3 cellular contexts compared by ENCODE assay signal in the genomic region with DNA sequence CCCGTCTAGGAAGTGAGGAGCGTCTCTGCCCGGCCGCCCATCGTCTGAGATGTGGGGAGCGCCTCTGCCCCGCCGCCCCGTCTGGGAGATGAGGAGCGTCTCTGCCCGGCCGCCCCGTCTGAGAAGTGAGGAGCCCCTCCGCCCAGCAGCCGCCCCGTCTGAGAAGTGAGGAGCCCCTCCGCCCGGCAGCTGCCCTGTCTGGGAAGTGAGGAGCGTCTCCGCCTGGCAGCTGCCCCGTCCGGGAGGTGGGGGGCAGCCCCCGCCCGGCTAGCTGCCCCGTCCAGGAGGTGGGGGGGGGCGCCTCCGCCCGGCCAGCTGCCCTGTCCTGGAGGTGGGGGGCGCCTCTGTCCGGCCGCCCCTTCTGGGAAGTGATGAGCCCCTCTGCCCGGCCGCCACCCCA. TPM values are rescaled to one million over a fixed set of nuclear protein-coding genes. Genes with fewer than 3 reads are reported as not detected.
"Had no signal": no experiment of that assay in that cellular context is flagged by ENCODE, and none has a peak within 500 bp of the region (broad histone marks: within the 10 kb centered on the region; RNA-seq: fewer than 3 reads in every experiment).

No MANE protein-coding gene starts in this region.

RNA-seq across cellular contexts. Expression of a gene that starts 30.3 kb away (rescaled TPM):
- total RNA-seq: kidney epithelial cell, left lobe of liver, mesenteric fat pad had no signal
